In genomic region chr1:154405762-154406571, GRCh38 we compare ENCODE assay signal across 8 cellular contexts.
DNase-seq lines count a peak whose midpoint lies in the region; ATAC-seq lines count a peak whose summit lies in the region.

No MANE protein-coding gene starts in this region.

- no peaks in the 10 kb centered on the region for H3K27me3 ChIP-seq in rectal smooth muscle tissue (ENCODE audit: control insufficient read depth, insufficient read depth, low read length)

- peaks cover 39% of the 10 kb centered on the region for H3K4me1 ChIP-seq in rectal smooth muscle tissue (ENCODE audit: control insufficient read depth, insufficient read depth, low read length)

- DNase-seq in GM04503 (ENCODE audit: low read depth): peak; percentile 49
- no peak for DNase-seq in SK-N-MC (ENCODE audit: low read depth, low spot score)
- peak in 44 of 56 donors; percentile 29 to 91 (median 66) for DNase-seq in amygdala (lab: John Stamatoyannopoulos, UW)
- peak; percentile 81 for DNase-seq in hepatic stellate cell (ENCODE audit: low spot score)
- DNase-seq in OCI-M2 (lab: John Stamatoyannopoulos, UW; ENCODE audit: unreplicated experiment): no peak

- H3K9ac ChIP-seq in SK-N-MC (ENCODE audit: insufficient read length): no peak overlapping the region
- H3K9ac ChIP-seq in rectal smooth muscle tissue (ENCODE audit: low read length): peak overlapping the region; percentile 97

- H3K27ac ChIP-seq in SK-N-MC (no peak overlapping the region), rectal smooth muscle tissue (ENCODE audit: low read depth, low read length) (peak overlapping the region; percentile 98)

- peak overlapping the region; percentile 76 for H3K4me3 ChIP-seq in SK-N-MC
- H3K4me3 ChIP-seq in rectal smooth muscle tissue (ENCODE audit: low read length): peak overlapping the region; percentile 92

- no peaks in the 10 kb centered on the region for H3K36me3 ChIP-seq in SK-N-MC (ENCODE audit: insufficient read depth, low read length)
- H3K36me3 ChIP-seq in rectal smooth muscle tissue (ENCODE audit: control insufficient read depth, insufficient read depth, low read length): no peaks in the 10 kb centered on the region

- H3K9me3 ChIP-seq in SK-N-MC (ENCODE audit: low read depth, low read length): no peaks in the 10 kb centered on the region

- ATAC-seq in HG02759 (IDR thresholded peaks at IDR 0.05; ENCODE audit: unreplicated experiment): peak; percentile 17
- no peak for ATAC-seq in GM21447 (IDR thresholded peaks at IDR 0.05; ENCODE audit: unreplicated experiment)

Comparison
In these comparisons a context has a peak if more than half of its experiments do, and no peak if none do; other contexts are left out.
1. DNase-seq: peak in GM04503 (single experiment), amygdala (44 of 56) and hepatic stellate cell (single experiment); none in SK-N-MC (single experiment) and OCI-M2 (single experiment).